8 cellular contexts compared by ENCODE assay signal in genomic region chr12:10363922-10364838, GRCh38. TPM values are rescaled to one million over a fixed set of nuclear protein-coding genes. Genes with fewer than 3 reads are reported as not detected.
DNase-seq lines count a peak whose midpoint lies in the region; ATAC-seq and TF ChIP-seq lines count a peak whose summit lies in the region.

No MANE protein-coding gene starts in this region.

- peak overlapping the region; percentile 97 for H2AFZ ChIP-seq in neuron (ENCODE audit: low read depth, low read length)

- peak; percentile 29 for TF ChIP-seq POLR2A in NB4 (IDR thresholded peaks at IDR 0.05; ENCODE audit: extremely low read depth, insufficient read length)

- H3K36me3 ChIP-seq in neuron (ENCODE audit: insufficient read depth, low read length) = no peaks in the 10 kb centered on the region

- peaks cover 21% of the 10 kb centered on the region for H3K4me1 ChIP-seq in neuron (ENCODE audit: insufficient read depth, low read length)

- peak; percentile 87 for ATAC-seq in HG02623 (IDR thresholded peaks at IDR 0.05; ENCODE audit: unreplicated experiment)
- ATAC-seq in activated CD8-positive, alpha-beta memory T cell treated with anti-CD3 and anti-CD28 coated beads, Interleukin-2, amount 10 ng/mL, durations not matched to agents 7 days and 5 days = peak; percentile 59

- H3K9me3 Mint-ChIP-seq in activated CD8-positive, alpha-beta memory T cell treated with anti-CD3 and anti-CD28 coated beads, Interleukin-2, amount 10 ng/mL, durations not matched to agents 7 days and 5 days (ENCODE audit: low read depth) = peaks cover 4% of the 10 kb centered on the region

- in situ Hi-C loops in GM13977 (cut with MboI; ENCODE audit: low pct_unique_long_range_greater_than_20kb, low sequenced_read_pairs, unreplicated experiment) = no loop called here

- no peaks in the 10 kb centered on the region for H3K27me3 Mint-ChIP-seq in activated CD8-positive, alpha-beta memory T cell treated with anti-CD3 and anti-CD28 coated beads, Interleukin-2, amount 10 ng/mL, durations not matched to agents 7 days and 5 days

- H3K4me1 Mint-ChIP-seq in activated CD8-positive, alpha-beta memory T cell treated with anti-CD3 and anti-CD28 coated beads, Interleukin-2, amount 10 ng/mL, durations not matched to agents 7 days and 5 days = peaks cover 37% of the 10 kb centered on the region

- H3K4me3 ChIP-seq in NB4 (ENCODE audit: low read depth, low read length) (peak overlapping the region; percentile 83), fibroblast of villous mesenchyme (ENCODE audit: low read depth, low read length) (peak overlapping the region; percentile 71), neuron (ENCODE audit: low read length) (peak overlapping the region; percentile 83)

- CTCF ChIA-PET in activated CD8-positive, alpha-beta memory T cell treated with anti-CD3 and anti-CD28 coated beads, Interleukin-2, amount 10 ng/mL, durations not matched to agents 7 days and 5 days (lab: Charles Lee) = interaction anchor here (1.3 to 4.6 kb wide), 6 partner anchors 13 to 136 kb away, joined by 3 to 24 read pairs (median 11); no protein-coding TSS in a partner anchor

- peaks cover 44% of the 10 kb centered on the region for H3K36me3 Mint-ChIP-seq in activated CD8-positive, alpha-beta memory T cell treated with anti-CD3 and anti-CD28 coated beads, Interleukin-2, amount 10 ng/mL, durations not matched to agents 7 days and 5 days

- DNase-seq in AG08395 (ENCODE audit: low spot score) (peak; percentile 25), GM13977 (ENCODE audit: low spot score) (peak; percentile 55), NB4 (ENCODE audit: low read depth) (peak; percentile 60), fibroblast of villous mesenchyme (ENCODE audit: low read depth) (peak; percentile 69)
- peak; percentile 56 for DNase-seq in activated CD8-positive, alpha-beta memory T cell treated with anti-CD3 and anti-CD28 coated beads, Interleukin-2, amount 10 ng/mL, durations not matched to agents 7 days and 5 days
- DNase-seq in activated CD4-positive, CD25-positive, alpha-beta regulatory T cell (lab: John Stamatoyannopoulos, UW) = no peak

- TF ChIP-seq CTCF in GM13977 (IDR thresholded peaks at IDR 0.05; ENCODE audit: extremely low read depth, insufficient read depth, missing control alignments) (no peak), NB4 (IDR thresholded peaks at IDR 0.05; ENCODE audit: low read depth, low read length) (no peak), fibroblast of villous mesenchyme (IDR thresholded peaks at IDR 0.05; ENCODE audit: insufficient read depth, low read depth, low read length) (no peak)

- H3K9me3 ChIP-seq in neuron (ENCODE audit: low read length) = no peaks in the 10 kb centered on the region

- H3K27me3 ChIP-seq in neuron (ENCODE audit: insufficient read depth, low read length) = no peaks in the 10 kb centered on the region

- H3K27ac Mint-ChIP-seq in activated CD8-positive, alpha-beta memory T cell treated with anti-CD3 and anti-CD28 coated beads, Interleukin-2, amount 10 ng/mL, durations not matched to agents 7 days and 5 days = no peak overlapping the region

- no peak overlapping the region for H3K4me3 Mint-ChIP-seq in activated CD8-positive, alpha-beta memory T cell treated with anti-CD3 and anti-CD28 coated beads, Interleukin-2, amount 10 ng/mL, durations not matched to agents 7 days and 5 days

RNA-seq across cellular contexts. Expression of gene KLRK1, which starts 25.7 kb away (rescaled TPM):
- 100 to 1,000 TPM; 135 to 195 TPM for total RNA-seq in activated CD8-positive, alpha-beta memory T cell treated with anti-CD3 and anti-CD28 coated beads, Interleukin-2, amount 10 ng/mL, durations not matched to agents 7 days and 5 days
- total RNA-seq in fibroblast of villous mesenchyme = not detected in 2 replicates

RNA-seq across cellular contexts. Expression of gene KLRC4, which starts 45.4 kb away (rescaled TPM):
- 10 to 100 TPM; 29.2 to 33.7 TPM for total RNA-seq in activated CD8-positive, alpha-beta memory T cell treated with anti-CD3 and anti-CD28 coated beads, Interleukin-2, amount 10 ng/mL, durations not matched to agents 7 days and 5 days
- total RNA-seq in fibroblast of villous mesenchyme = not detected in 2 replicates

RNA-seq across cellular contexts. Expression of gene KLRC3, which starts 56.2 kb away (rescaled TPM):
- total RNA-seq in activated CD8-positive, alpha-beta memory T cell treated with anti-CD3 and anti-CD28 coated beads, Interleukin-2, amount 10 ng/mL, durations not matched to agents 7 days and 5 days = 1 to 10 TPM; 6.2 to 9.9 TPM
- total RNA-seq in fibroblast of villous mesenchyme = not detected in 2 replicates

RNA-seq across cellular contexts. Expression of gene KLRD1, which starts 56.5 kb away (rescaled TPM):
- total RNA-seq in activated CD8-positive, alpha-beta memory T cell treated with anti-CD3 and anti-CD28 coated beads, Interleukin-2, amount 10 ng/mL, durations not matched to agents 7 days and 5 days = 10 to 100 TPM; 60.0 to 95.9 TPM
- total RNA-seq in fibroblast of villous mesenchyme = under 0.01 and 0.86 TPM in 2 replicates

Comparison
In these comparisons a context has a peak if more than half of its experiments do, and no peak if none do; other contexts are left out.
1. DNase-seq: peak in AG08395 (single experiment), GM13977 (single experiment), NB4 (single experiment), activated CD8-positive, alpha-beta memory T cell treated with anti-CD3 and anti-CD28 coated beads, Interleukin-2, amount 10 ng/mL, durations not matched to agents 7 days and 5 days (single experiment) and fibroblast of villous mesenchyme (single experiment); none in activated CD4-positive, CD25-positive, alpha-beta regulatory T cell (0 of 4).
2. RNA of gene KLRK1, which starts 25.7 kb away (total RNA-seq): 135 to 195 TPM in activated CD8-positive, alpha-beta memory T cell treated with anti-CD3 and anti-CD28 coated beads, Interleukin-2, amount 10 ng/mL, durations not matched to agents 7 days and 5 days; not detected in fibroblast of villous mesenchyme; every median in the first group is over 100 times any median in the second.
3. RNA of gene KLRC4, which starts 45.4 kb away (total RNA-seq): 29.2 to 33.7 TPM in activated CD8-positive, alpha-beta memory T cell treated with anti-CD3 and anti-CD28 coated beads, Interleukin-2, amount 10 ng/mL, durations not matched to agents 7 days and 5 days; not detected in fibroblast of villous mesenchyme; every median in the first group is over 10 times any median in the second.
4. Peak in every context shown above with its lines, with median percentiles within 50 percentile points of each other: H3K4me3 ChIP-seq.